In genomic region chr5:154143121-154143725, GRCh38 we compare ENCODE assay signal across 16 cellular contexts.
"Had no signal": no experiment of that assay in that cellular context is flagged by ENCODE, and none has a peak within 500 bp of the region (broad histone marks: within the 10 kb centered on the region; RNA-seq: fewer than 3 reads in every experiment).

No MANE protein-coding gene starts in this region.

- H3K27ac ChIP-seq: ascending aorta, coronary artery, esophagus squamous epithelium, left lung, psoas muscle, stomach, thoracic aorta, upper lobe of right lung had no signal

- H3K36me3 Mint-ChIP-seq: activated naive CD4-positive, alpha-beta T cell treated with anti-CD3 and anti-CD28 coated beads, Interleukin-2, amount 10 ng/mL, durations not matched to agents 7 days and 5 days had no signal

- DNase-seq: activated CD4-positive, alpha-beta T cell treated with anti-CD3 and anti-CD28 coated beads, Interleukin-2, amount 50 U/mL, for 4 hours; activated CD4-positive, CD25-positive, alpha-beta regulatory T cell treated with anti-CD3 and anti-CD28 coated beads, Interleukin-2, amount 50 U/mL, for 72 hours; activated naive CD4-positive, alpha-beta T cell treated with anti-CD3 and anti-CD28 coated beads, Interleukin-2, amount 10 ng/mL, durations not matched to agents 7 days and 5 days; esophagus squamous epithelium; foreskin fibroblast; glutamatergic neuron; left lung; psoas muscle; stimulated activated CD4-positive, alpha-beta T cell treated with anti-CD3 and anti-CD28 coated beads, Interleukin-1b, Interleukin-23, amount 100 ng/mL, for 48 hours; stomach; upper lobe of right lung had no signal

- H3K4me1 ChIP-seq: ascending aorta, psoas muscle had no signal

- ATAC-seq: left lung, psoas muscle, upper lobe of right lung had no signal

- H3K4me3 ChIP-seq: ascending aorta, coronary artery, esophagus squamous epithelium, left lung, psoas muscle, stomach, thoracic aorta, upper lobe of right lung had no signal

- H3K27me3 ChIP-seq: ascending aorta, left lung, stomach, upper lobe of right lung had no signal

- H3K36me3 ChIP-seq: ascending aorta, esophagus squamous epithelium, left lung, stomach, thoracic aorta, upper lobe of right lung had no signal

- H3K27ac Mint-ChIP-seq: activated naive CD4-positive, alpha-beta T cell treated with anti-CD3 and anti-CD28 coated beads, Interleukin-2, amount 10 ng/mL, durations not matched to agents 7 days and 5 days; activated T-helper 2 cell treated with anti-CD3 and anti-CD28 coated beads, Interferon-gamma antibody, Interleukin-2, Interleukin-4, amounts not matched to agents 10 μg/mL and 5 μg/mL and 100 μg/mL, durations not matched to agents 14 hours and 24 hours and 36 hours; nephron had no signal

- H3K9me3 ChIP-seq: ascending aorta, esophagus squamous epithelium, left lung, psoas muscle, stomach, thoracic aorta, upper lobe of right lung had no signal

- H3K9me3 Mint-ChIP-seq: activated naive CD4-positive, alpha-beta T cell treated with anti-CD3 and anti-CD28 coated beads, Interleukin-2, amount 10 ng/mL, durations not matched to agents 7 days and 5 days; activated T-helper 2 cell treated with anti-CD3 and anti-CD28 coated beads, Interferon-gamma antibody, Interleukin-2, Interleukin-4, amounts not matched to agents 10 μg/mL and 5 μg/mL and 100 μg/mL, durations not matched to agents 14 hours and 24 hours and 36 hours; nephron had no signal

- H3K4me3 Mint-ChIP-seq: activated naive CD4-positive, alpha-beta T cell treated with anti-CD3 and anti-CD28 coated beads, Interleukin-2, amount 10 ng/mL, durations not matched to agents 7 days and 5 days; nephron had no signal

- H3K4me1 Mint-ChIP-seq: activated naive CD4-positive, alpha-beta T cell treated with anti-CD3 and anti-CD28 coated beads, Interleukin-2, amount 10 ng/mL, durations not matched to agents 7 days and 5 days had no signal
